ENCODE assay signal across 8 cellular contexts in the genomic region with DNA sequence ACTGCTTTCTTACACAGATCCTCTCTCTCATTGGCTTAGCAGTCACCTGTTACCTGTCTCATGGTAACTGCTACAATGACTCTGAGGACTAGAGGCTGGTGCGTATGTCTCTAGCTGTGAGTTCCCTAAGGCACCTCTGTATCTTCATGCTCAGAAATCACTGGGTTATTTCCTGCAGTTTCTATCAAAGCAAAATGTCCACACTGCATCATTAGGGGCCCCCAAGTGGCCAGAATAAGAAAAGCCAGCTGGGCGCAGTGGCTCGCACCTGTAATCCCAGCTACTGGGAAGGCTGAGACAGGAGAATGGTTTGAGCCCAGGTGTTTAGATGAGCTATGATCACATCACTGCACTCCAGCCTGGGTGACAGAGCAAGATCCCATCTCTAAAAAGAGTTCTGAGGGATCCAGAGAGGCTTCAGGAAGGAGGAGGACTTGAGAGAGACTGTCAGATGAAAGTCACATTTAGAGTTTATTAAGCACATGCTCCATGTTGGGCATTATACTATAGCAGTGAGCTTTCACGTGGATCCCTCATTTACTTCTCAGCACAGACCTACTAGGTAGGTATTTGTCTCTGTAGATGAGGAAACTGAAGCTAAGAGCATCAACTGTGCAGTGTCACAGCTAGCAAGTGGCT. TPM values are rescaled to one million over a fixed set of nuclear protein-coding genes. Genes with fewer than 3 reads are reported as not detected.
A peak's percentile ranks its signal among the peaks of the same experiment; 100 is the strongest.
DNase-seq lines count a peak whose midpoint lies in the region; ATAC-seq, FAIRE-seq and TF ChIP-seq lines count a peak whose summit lies in the region.

No MANE protein-coding gene starts in this region.

- no peak overlapping the region for H4K8ac ChIP-seq in H1 (ENCODE audit: extremely low read depth, insufficient read depth, low read length)
- H4K8ac ChIP-seq in neuronal stem cell (ENCODE audit: low read depth, low read length): no peak overlapping the region

- TF ChIP-seq CTCF in HL-60 (IDR thresholded peaks at IDR 0.05; ENCODE audit: insufficient read depth, low read length) (peak; percentile 71), H1 (IDR thresholded peaks at IDR 0.05; ENCODE audit: control extremely low read depth in 1 of 3, insufficient read depth in 1 of 3, low read depth in 1 of 3, low read length in 3 of 3) (peak; percentile 51 to 77 (median 64)), coronary artery (IDR thresholded peaks at IDR 0.05) (no peak)

- POLR2A ChIA-PET in H1 (lab: Charles Lee; ENCODE audit: partially characterized antibody): interaction anchor here (0.6 to 5.0 kb wide), 10 partner anchors 11 to 153 kb away, joined by 3 to 39 read pairs (median 4); a partner anchor contains a TSS

- TF ChIP-seq EP300 in H1 (IDR thresholded peaks at IDR 0.05; ENCODE audit: borderline replicate concordance in 1 of 2, low read depth in 2 of 2, low read length in 2 of 2): no peak

- peak; percentile 21 for DNase-seq in DMS153 (lab: John Stamatoyannopoulos, UW)
- no peak for DNase-seq in DMS153 treated with DMSO at 0.1 percent for 48 hours (lab: John Stamatoyannopoulos, UW; ENCODE audit: unreplicated experiment)
- peak in 1 of 2 experiments; percentile 51 for DNase-seq in HL-60 (ENCODE audit: low read depth in 1 of 2, low spot score in 1 of 2)
- peak; percentile 22 for DNase-seq in RCC 7860 (ENCODE audit: low spot score)
- DNase-seq in H1 (ENCODE audit: low read depth in 1 of 2, low spot score in 2 of 2): no peak
- DNase-seq in neuronal stem cell (ENCODE audit: low spot score): no peak
- no peak for DNase-seq in coronary artery (ENCODE audit: low spot score)

- H2AK5ac ChIP-seq in H1 (ENCODE audit: low read depth, low read length) (no peak overlapping the region), neuronal stem cell (ENCODE audit: low read depth, low read length) (no peak overlapping the region)

- TF ChIP-seq RAD21 in H1 (IDR thresholded peaks at IDR 0.05 in 1 of 2, conservative IDR thresholded peaks at IDR 0.05 in 1 of 2; ENCODE audit: low read depth in 2 of 2, low read length in 2 of 2): peak; percentile 66 to 74

- no peak overlapping the region for H2BK12ac ChIP-seq in H1 (ENCODE audit: low read depth, low read length)
- no peak overlapping the region for H2BK12ac ChIP-seq in neuronal stem cell (ENCODE audit: low read length)

- ATAC-seq in GM21360 (IDR thresholded peaks at IDR 0.05; ENCODE audit: unreplicated experiment): no peak

- H2BK120ac ChIP-seq in H1 (replicated peaks; ENCODE audit: low read depth, low read length): no peak overlapping the region
- H2BK120ac ChIP-seq in neuronal stem cell (ENCODE audit: low read depth, low read length): no peak overlapping the region

- no peak overlapping the region for H3K4me3 ChIP-seq in HL-60 (replicated peaks; ENCODE audit: insufficient read depth, low read length)
- no peak overlapping the region for H3K4me3 ChIP-seq in H1 (ENCODE audit: extremely low read depth in 1 of 4, insufficient read depth in 2 of 4, low read depth in 3 of 4, low read length in 4 of 4)
- H3K4me3 ChIP-seq in neuronal stem cell (ENCODE audit: low read length in 2 of 2): no peak overlapping the region
- H3K4me3 ChIP-seq in coronary artery: no peak overlapping the region

- CTCF ChIA-PET in H1 (lab: Charles Lee; ENCODE audit: partially characterized antibody): interaction anchor here (0.5 to 3.1 kb wide), 42 partner anchors 9 to 886 kb away, joined by 3 to 26 read pairs (median 4); a partner anchor contains a TSS

- H2BK5ac ChIP-seq in H1 (ENCODE audit: low read depth, low read length): no peak overlapping the region
- H2BK5ac ChIP-seq in neuronal stem cell (ENCODE audit: low read length): no peak overlapping the region

- H3K79me2 ChIP-seq in H1 (ENCODE audit: control insufficient read depth in 1 of 2, insufficient read depth in 2 of 2, low read length in 2 of 2): peaks cover 0 to 12% of the 10 kb centered on the region in 2 experiments; a peak in 3 of 4 replicates

- H2BK15ac ChIP-seq in H1 (ENCODE audit: low read length) (no peak overlapping the region), neuronal stem cell (ENCODE audit: low read length) (no peak overlapping the region)

- H3K27me3 ChIP-seq in HL-60 (ENCODE audit: insufficient read depth, poor library complexity, severe bottlenecking) (no peaks in the 10 kb centered on the region), H1 (replicated peaks in 1 of 4; ENCODE audit: control insufficient read depth in 3 of 4, extremely low read depth in 1 of 4, insufficient read depth in 3 of 4, low read length in 3 of 4) (peaks cover 0 to 8% (median 2%) of the 10 kb centered on the region in 4 experiments; a peak in 3 of 7 replicates), neuronal stem cell (ENCODE audit: control insufficient read depth in 3 of 3, insufficient read depth in 3 of 3, low read depth in 1 of 3, low read length in 3 of 3) (peaks cover 0 to 9% (median 3%) of the 10 kb centered on the region in 3 experiments)

- H4K5ac ChIP-seq in H1 (ENCODE audit: insufficient read length, low read depth, low read length): no peak overlapping the region

- 48% methylated on average over 4 of the region's 4 CpGs; no CpG with 5 or more reads in 1 of the 2 experiments for WGBS in H1 (ENCODE audit: extremely low coverage in 1 of 2, insufficient coverage in 1 of 2, insufficient read length in 1 of 2, insufficient replicate concordance in 2 of 2, low coverage in 1 of 2, low lambda C conversion rate in 2 of 2, missing lambda C conversion rate in 1 of 2), 2 experiments
- WGBS in neuronal stem cell (ENCODE audit: extremely low coverage in 2 of 2, insufficient read length in 2 of 2, insufficient replicate concordance in 1 of 2), 2 donors: no CpG with 5 or more reads among the region's 4 CpGs

- H3K9me3 ChIP-seq in H1 (ENCODE audit: insufficient read depth in 2 of 2, low read depth in 1 of 2, low read length in 1 of 2) (no peaks in the 10 kb centered on the region), neuronal stem cell (replicated peaks in 1 of 2; ENCODE audit: control insufficient read depth in 2 of 2, insufficient read depth in 1 of 2, low read depth in 1 of 2, low read length in 2 of 2) (no peaks in the 10 kb centered on the region)

- H3K27ac ChIP-seq in HL-60 (replicated peaks) (0 out of 2 replicates have a peak overlapping the region, but pooled peaks have one; percentile 73), H1 (ENCODE audit: low read depth, low read length) (no peak overlapping the region), neuronal stem cell (replicated peaks; ENCODE audit: low read length) (no peak overlapping the region), coronary artery (no peak overlapping the region)

- H3K79me1 ChIP-seq in H1 (ENCODE audit: low read depth, low read length) (peaks cover 3% of the 10 kb centered on the region; the same call in 1 of the 2 replicates), neuronal stem cell (ENCODE audit: low read depth, low read length) (peaks cover 2% of the 10 kb centered on the region)

- H3K56ac ChIP-seq in H1 (replicated peaks; ENCODE audit: insufficient read length, low read depth, low read length): no peak overlapping the region

- H3K4me2 ChIP-seq in H1 (ENCODE audit: insufficient read depth in 1 of 2, low read depth in 2 of 2, low read length in 2 of 2) (no peak overlapping the region), neuronal stem cell (ENCODE audit: insufficient read depth, low read length, poor library complexity, severe bottlenecking) (no peak overlapping the region)

- H3K23me2 ChIP-seq in H1 (ENCODE audit: low read depth, low read length): peaks cover 5% of the 10 kb centered on the region; the same call in 1 of the 2 replicates

- FAIRE-seq in RCC 7860 (lab: Jason Lieb, UNC): no peak
- no peak for FAIRE-seq in H1 (lab: Jason Lieb, UNC)

- H3K14ac ChIP-seq in H1 (ENCODE audit: insufficient read length): no peak overlapping the region
- no peak overlapping the region for H3K14ac ChIP-seq in neuronal stem cell (ENCODE audit: low read length)

- H3K4me1 ChIP-seq in H1 (replicated peaks in 1 of 4; ENCODE audit: control insufficient read depth in 3 of 4, insufficient read depth in 4 of 4, low read length in 3 of 4) (peaks cover 3 to 14% (median 7%) of the 10 kb centered on the region in 4 experiments; a peak in 6 of 7 replicates), neuronal stem cell (ENCODE audit: control insufficient read depth in 2 of 2, insufficient read depth in 1 of 2, low read depth in 1 of 2, low read length in 2 of 2) (peaks cover 7 to 13% of the 10 kb centered on the region in 2 donors)

- H3K18ac ChIP-seq in H1 (ENCODE audit: extremely low read depth, low read length) (no peak overlapping the region), neuronal stem cell (ENCODE audit: low read length) (no peak overlapping the region)

- peaks cover 0 to 2% of the 10 kb centered on the region in 2 experiments for H4K20me1 ChIP-seq in H1 (replicated peaks in 1 of 2; ENCODE audit: control insufficient read depth in 1 of 2, insufficient read depth in 2 of 2, low read length in 2 of 2)

- H2BK20ac ChIP-seq in H1 (ENCODE audit: low read length): no peak overlapping the region

- TF ChIP-seq POLR2A in H1 (IDR thresholded peaks at IDR 0.05; ENCODE audit: control extremely low read depth in 1 of 2, low read depth in 2 of 2, low read length in 2 of 2): no peak

- H3K36me3 ChIP-seq in H1 (ENCODE audit: control insufficient read depth in 2 of 4, insufficient read depth in 4 of 4, low read length in 3 of 4) (peaks cover 0 to 6% (median 0%) of the 10 kb centered on the region in 4 experiments; a peak in 3 of 8 replicates), neuronal stem cell (replicated peaks in 1 of 2; ENCODE audit: control insufficient read depth in 2 of 2, insufficient read depth in 2 of 2, low read length in 2 of 2) (peaks cover 5 to 12% of the 10 kb centered on the region in 2 donors)

- H3K4ac ChIP-seq in H1 (replicated peaks; ENCODE audit: insufficient read length, low read depth, low read length): no peak overlapping the region
- no peak overlapping the region for H3K4ac ChIP-seq in neuronal stem cell (ENCODE audit: low read length)

- no peak overlapping the region for H2AFZ ChIP-seq in H1 (ENCODE audit: low read length)
- H2AFZ ChIP-seq in neuronal stem cell (ENCODE audit: low read length): peak overlapping the region; percentile 43

- no peak overlapping the region for H4K91ac ChIP-seq in H1 (replicated peaks; ENCODE audit: insufficient read length, low read length)
- no peak overlapping the region for H4K91ac ChIP-seq in neuronal stem cell (ENCODE audit: low read depth, low read length, poor library complexity)

- no peak overlapping the region for H3K9ac ChIP-seq in H1 (replicated peaks in 1 of 4; ENCODE audit: extremely low read depth in 1 of 4, low read depth in 3 of 4, low read length in 3 of 4)
- H3K9ac ChIP-seq in neuronal stem cell (ENCODE audit: low read depth, low read length, poor library complexity): no peak overlapping the region

- H3K23ac ChIP-seq in H1 (ENCODE audit: insufficient read length): no peak overlapping the region
- no peak overlapping the region for H3K23ac ChIP-seq in neuronal stem cell (ENCODE audit: low read depth, low read length, poor library complexity)

RNA-seq across cellular contexts. Expression of a gene that starts 2.3 kb away (rescaled TPM):
- 31.9 and 32.7 TPM in 2 replicates for total RNA-seq in H1 (2021; fragmentation: NEBNext Ultra II Directional; extraction: Animal tissue kit (Norgen Biotek cat#: 25700))
- 28.9 and 32.9 TPM in 2 replicates for polyA plus RNA-seq in H1 (2011; rRNA removed)
- polyA plus RNA-seq in H1 (2011; cell fraction: cytosol; rRNA removed): 27.4 TPM
- polyA plus RNA-seq in H1 (2011; cell fraction: nucleus; rRNA removed): 35.6 TPM
- 19.1 to 31.3 TPM (median 29.5 TPM) in 4 replicates for polyA plus RNA-seq in H1 (2012, experiment 1 of 2)
- polyA plus RNA-seq in H1 (2012, experiment 2 of 2): 32.6 TPM
- polyA plus RNA-seq in H1 (2013, experiment 1 of 2): 12.6 TPM
- polyA plus RNA-seq in H1 (2013, experiment 2 of 2): 11.3 TPM
- 65.4 and 80.3 TPM in 2 replicates for polyA minus RNA-seq in H1 (2011; rRNA and poly(A)+ RNA removed)
- 39.1 TPM for polyA minus RNA-seq in H1 (2011; cell fraction: cytosol; rRNA and poly(A)+ RNA removed)
- 31.4 TPM for polyA minus RNA-seq in H1 (2011; cell fraction: nucleus; rRNA and poly(A)+ RNA removed)
- 6.1 TPM for polyA plus RNA-seq in neuronal stem cell (2013, experiment 1 of 2)
- polyA plus RNA-seq in neuronal stem cell (2013, experiment 2 of 2): 6.0 TPM

RNA-seq across cellular contexts. Expression of a gene that starts 17.9 kb away (rescaled TPM):
- 2.4 and 2.7 TPM in 2 replicates for total RNA-seq in H1 (2021; fragmentation: NEBNext Ultra II Directional; extraction: Animal tissue kit (Norgen Biotek cat#: 25700))
- 1.5 and 2.2 TPM in 2 replicates for polyA plus RNA-seq in H1 (2011; rRNA removed)
- polyA plus RNA-seq in H1 (2011; cell fraction: cytosol; rRNA removed): 2.8 TPM
- polyA plus RNA-seq in H1 (2011; cell fraction: nucleus; rRNA removed): 2.0 TPM
- polyA plus RNA-seq in H1 (2012, experiment 1 of 2): 3.6 to 3.9 TPM (median 3.7 TPM) in 4 replicates
- polyA plus RNA-seq in H1 (2012, experiment 2 of 2): 2.3 TPM
- polyA plus RNA-seq in H1 (2013, experiment 1 of 2): 1.5 TPM
- polyA plus RNA-seq in H1 (2013, experiment 2 of 2): 1.4 TPM
- 1.3 and 1.5 TPM in 2 replicates for polyA minus RNA-seq in H1 (2011; rRNA and poly(A)+ RNA removed)
- 2.4 TPM for polyA minus RNA-seq in H1 (2011; cell fraction: cytosol; rRNA and poly(A)+ RNA removed)
- polyA minus RNA-seq in H1 (2011; cell fraction: nucleus; rRNA and poly(A)+ RNA removed): 2.9 TPM
- 0.38 TPM for polyA plus RNA-seq in neuronal stem cell (2013, experiment 1 of 2)
- polyA plus RNA-seq in neuronal stem cell (2013, experiment 2 of 2): 0.37 TPM

RNA-seq across cellular contexts. Expression of a gene that starts 37.2 kb away (rescaled TPM):
- 0.48 and 0.60 TPM in 2 replicates for total RNA-seq in H1 (2021; fragmentation: NEBNext Ultra II Directional; extraction: Animal tissue kit (Norgen Biotek cat#: 25700))
- 0.22 and 0.23 TPM in 2 replicates for polyA plus RNA-seq in H1 (2011; rRNA removed)
- 0.21 TPM for polyA plus RNA-seq in H1 (2011; cell fraction: cytosol; rRNA removed)
- 1.0 TPM for polyA plus RNA-seq in H1 (2011; cell fraction: nucleus; rRNA removed)
- polyA plus RNA-seq in H1 (2012, experiment 1 of 2): 0.12 to 0.18 TPM (median 0.17 TPM) in 3 of 4 replicates, not detected in the other
- 0.16 TPM for polyA plus RNA-seq in H1 (2012, experiment 2 of 2)
- 0.20 TPM for polyA plus RNA-seq in H1 (2013, experiment 1 of 2)
- polyA plus RNA-seq in H1 (2013, experiment 2 of 2): 0.20 TPM
- polyA minus RNA-seq in H1 (2011; rRNA and poly(A)+ RNA removed): 0.27 and 0.85 TPM in 2 replicates
- polyA minus RNA-seq in H1 (2011; cell fraction: cytosol; rRNA and poly(A)+ RNA removed): not detected
- polyA minus RNA-seq in H1 (2011; cell fraction: nucleus; rRNA and poly(A)+ RNA removed): 2.5 TPM
- 0.20 TPM for polyA plus RNA-seq in neuronal stem cell (2013, experiment 1 of 2)
- polyA plus RNA-seq in neuronal stem cell (2013, experiment 2 of 2): 0.21 TPM

RNA-seq across cellular contexts. Expression of a gene that starts 48.1 kb away (rescaled TPM):
- total RNA-seq in H1 (2021; fragmentation: NEBNext Ultra II Directional; extraction: Animal tissue kit (Norgen Biotek cat#: 25700)): 117 TPM in 2 replicates
- 155 and 266 TPM in 2 replicates for polyA plus RNA-seq in H1 (2011; rRNA removed)
- polyA plus RNA-seq in H1 (2011; cell fraction: cytosol; rRNA removed): 84.0 TPM
- 163 TPM for polyA plus RNA-seq in H1 (2011; cell fraction: nucleus; rRNA removed)
- 64.9 to 131 TPM (median 112 TPM) in 4 replicates for polyA plus RNA-seq in H1 (2012, experiment 1 of 2)
- 126 TPM for polyA plus RNA-seq in H1 (2012, experiment 2 of 2)
- polyA plus RNA-seq in H1 (2013, experiment 1 of 2): 164 TPM
- polyA plus RNA-seq in H1 (2013, experiment 2 of 2): 165 TPM
- polyA minus RNA-seq in H1 (2011; rRNA and poly(A)+ RNA removed): 85.9 and 106 TPM in 2 replicates
- polyA minus RNA-seq in H1 (2011; cell fraction: cytosol; rRNA and poly(A)+ RNA removed): 91.7 TPM
- polyA minus RNA-seq in H1 (2011; cell fraction: nucleus; rRNA and poly(A)+ RNA removed): 80.2 TPM
- 3.1 TPM for polyA plus RNA-seq in neuronal stem cell (2013, experiment 1 of 2)
- 3.1 TPM for polyA plus RNA-seq in neuronal stem cell (2013, experiment 2 of 2)

Comparison
In these comparisons a context has a peak if more than half of its experiments do, and no peak if none do; other contexts are left out.
1. DNase-seq: peak in DMS153 (single experiment) and RCC 7860 (single experiment); none in DMS153 treated with DMSO at 0.1 percent for 48 hours (single experiment), H1 (0 of 2), neuronal stem cell (single experiment) and coronary artery (single experiment).